27 cellular contexts compared by ENCODE assay signal in genomic region chr1:196593955-196594354, GRCh38.
"Had no signal": no experiment of that assay in that cellular context is flagged by ENCODE, and none has a peak within 500 bp of the region (broad histone marks: within the 10 kb centered on the region; RNA-seq: fewer than 3 reads in every experiment).

No MANE protein-coding gene starts in this region.

- H3K9me3 Mint-ChIP-seq: activated CD4-positive, alpha-beta T cell treated with anti-CD3 and anti-CD28 coated beads, Interleukin-2, amount 10 ng/mL, durations not matched to agents 24 days and 14 days; activated CD8-positive, alpha-beta T cell treated with anti-CD3 and anti-CD28 coated beads for 36 hours; activated T-cell treated with anti-CD3 and anti-CD28 coated beads, Interleukin-2, amount 50 U/mL, for 72 hours; activated T-helper 17 cell treated with anti-CD3 and anti-CD28 coated beads, Interleukin-2, amount 50 U/mL, for 72 hours; T-helper 2 cell treated with Interferon-gamma antibody and Interleukin-4, amounts not matched to agents 5 μg/mL and 100 μg/mL, for 36 hours had no signal

- ATAC-seq: activated CD8-positive, alpha-beta T cell treated with anti-CD3 and anti-CD28 coated beads for 36 hours; activated T-cell treated with anti-CD3 and anti-CD28 coated beads, Interleukin-2, amount 50 U/mL, for 72 hours; activated T-helper 17 cell treated with anti-CD3 and anti-CD28 coated beads, Interleukin-2, amount 50 U/mL, for 72 hours; Right ventricle myocardium inferior had no signal

- H3K27ac Mint-ChIP-seq: activated CD4-positive, alpha-beta T cell treated with anti-CD3 and anti-CD28 coated beads, Interleukin-2, amount 10 ng/mL, durations not matched to agents 24 days and 14 days; activated CD8-positive, alpha-beta T cell treated with anti-CD3 and anti-CD28 coated beads for 36 hours; activated naive CD8-positive, alpha-beta T cell treated with anti-CD3 and anti-CD28 coated beads for 36 hours; activated T-cell treated with anti-CD3 and anti-CD28 coated beads, Interleukin-2, amount 50 U/mL, for 72 hours; activated T-helper 17 cell treated with anti-CD3 and anti-CD28 coated beads, Interleukin-2, amount 50 U/mL, for 72 hours; T-helper 2 cell treated with Interferon-gamma antibody and Interleukin-4, amounts not matched to agents 5 μg/mL and 100 μg/mL, for 36 hours had no signal

- H3K4me3 Mint-ChIP-seq: activated CD4-positive, alpha-beta T cell treated with anti-CD3 and anti-CD28 coated beads, Interleukin-2, amount 10 ng/mL, durations not matched to agents 24 days and 14 days; activated CD8-positive, alpha-beta T cell treated with anti-CD3 and anti-CD28 coated beads for 36 hours; activated naive CD8-positive, alpha-beta T cell treated with anti-CD3 and anti-CD28 coated beads for 36 hours; activated T-cell treated with anti-CD3 and anti-CD28 coated beads, Interleukin-2, amount 50 U/mL, for 72 hours; activated T-helper 17 cell treated with anti-CD3 and anti-CD28 coated beads, Interleukin-2, amount 50 U/mL, for 72 hours; T-helper 2 cell treated with Interferon-gamma antibody and Interleukin-4, amounts not matched to agents 5 μg/mL and 100 μg/mL, for 36 hours had no signal

- H3K36me3 Mint-ChIP-seq: activated naive CD8-positive, alpha-beta T cell treated with anti-CD3 and anti-CD28 coated beads for 36 hours had no signal

- H3K4me1 Mint-ChIP-seq: activated CD4-positive, alpha-beta T cell treated with anti-CD3 and anti-CD28 coated beads, Interleukin-2, amount 10 ng/mL, durations not matched to agents 24 days and 14 days; activated naive CD8-positive, alpha-beta T cell treated with anti-CD3 and anti-CD28 coated beads for 36 hours; activated T-helper 17 cell treated with anti-CD3 and anti-CD28 coated beads, Interleukin-2, amount 50 U/mL, for 72 hours had no signal

- DNase-seq: activated CD4-positive, alpha-beta T cell treated with anti-CD3 and anti-CD28 coated beads, Interleukin-2, amount 10 ng/mL, durations not matched to agents 24 days and 14 days; activated CD4-positive, alpha-beta T cell treated with anti-CD3 and anti-CD28 coated beads, Interleukin-2, amount 50 U/mL, for 4 hours; activated CD8-positive, alpha-beta T cell treated with anti-CD3 and anti-CD28 coated beads for 36 hours; activated effector memory CD4-positive, alpha-beta T cell treated with anti-CD3 and anti-CD28 coated beads, Interleukin-2, amount 50 U/mL, for 16 hours; activated naive CD4-positive, alpha-beta T cell; activated naive CD4-positive, alpha-beta T cell treated with anti-CD3 and anti-CD28 coated beads, Interleukin-2, amount 50 U/mL, for 16 hours; activated naive CD8-positive, alpha-beta T cell treated with anti-CD3 and anti-CD28 coated beads for 36 hours; activated T-cell treated with anti-CD3 and anti-CD28 coated beads, Interleukin-2, amount 50 U/mL, for 1 hour; activated T-cell treated with anti-CD3 and anti-CD28 coated beads, Interleukin-2, amount 50 U/mL, for 72 hours; amniotic stem cell; aorta; brain microvascular endothelial cell; central memory CD4-positive, alpha-beta T cell; Karpas-422; NCI-H1105; NCI-H1436 treated with DMSO at 0.1 percent for 48 hours; NCI-H187; NCI-H2029 treated with DMSO at 0.1 percent for 48 hours; NCI-H510A treated with DMSO at 0.1 percent for 48 hours; NCI-H526 treated with DMSO at 0.1 percent for 48 hours; NCI-H82; NK-92 treated with Interleukin-12 subunit alpha and Interleukin-12 subunit beta, amount 100 ng/mL, for 24 hours; PC-9; SW 1271 had no signal

- H3K27me3 Mint-ChIP-seq: activated CD4-positive, alpha-beta T cell treated with anti-CD3 and anti-CD28 coated beads, Interleukin-2, amount 10 ng/mL, durations not matched to agents 24 days and 14 days; activated CD8-positive, alpha-beta T cell treated with anti-CD3 and anti-CD28 coated beads for 36 hours; activated naive CD8-positive, alpha-beta T cell treated with anti-CD3 and anti-CD28 coated beads for 36 hours had no signal
